11 cellular contexts compared by ENCODE assay signal in genomic region chr12:124279315-124279714, GRCh38. TPM values are rescaled to one million over a fixed set of nuclear protein-coding genes. Genes with fewer than 3 reads are reported as not detected.
"Had no signal": no experiment of that assay in that cellular context is flagged by ENCODE, and none has a peak within 500 bp of the region (broad histone marks: within the 10 kb centered on the region; RNA-seq: fewer than 3 reads in every experiment).

No MANE protein-coding gene starts in this region.

- H3K4me3 ChIP-seq: colonic mucosa, left ventricle myocardium inferior, right atrium auricular region had no signal

- H3K36me3 ChIP-seq: colonic mucosa, left ventricle myocardium inferior, right atrium auricular region had no signal

- H3K9me3 ChIP-seq: colonic mucosa, right atrium auricular region had no signal

- DNase-seq: activated CD4-positive, alpha-beta memory T cell treated with anti-CD3 and anti-CD28 coated beads, Interleukin-2, amount 10 ng/mL, durations not matched to agents 7 days and 5 days; activated CD4-positive, alpha-beta T cell treated with anti-CD3 and anti-CD28 coated beads for 36 hours; activated naive CD8-positive, alpha-beta T cell treated with anti-CD3 and anti-CD28 coated beads, Interleukin-2, amount 10 ng/mL, durations not matched to agents 7 days and 5 days; activated T-cell treated with anti-CD3 and anti-CD28 coated beads, Interleukin-2, amount 50 U/mL, for 72 hours; aorta; colonic mucosa; left ventricle myocardium inferior; T-cell; T1000 had no signal

- H3K27me3 ChIP-seq: colonic mucosa had no signal

- H3K4me1 ChIP-seq: colonic mucosa had no signal

- H3K27ac ChIP-seq: colonic mucosa, left ventricle myocardium inferior, right atrium auricular region had no signal

- ATAC-seq: activated CD4-positive, alpha-beta T cell treated with anti-CD3 and anti-CD28 coated beads for 36 hours; activated T-cell treated with anti-CD3 and anti-CD28 coated beads, Interleukin-2, amount 50 U/mL, for 72 hours; stimulated activated effector memory CD8-positive, alpha-beta T cell treated with anti-CD3 and anti-CD28 coated beads, Interleukin-12 subunit alpha, Interleukin-12 subunit beta, amount 100 ng/mL, for 72 hours; T-cell had no signal

RNA-seq across cellular contexts. Expression of gene RFLNA, which starts 15.6 kb away (rescaled TPM):
- total RNA-seq: activated CD4-positive, alpha-beta memory T cell treated with anti-CD3 and anti-CD28 coated beads, Interleukin-2, amount 10 ng/mL, durations not matched to agents 7 days and 5 days; activated CD4-positive, alpha-beta T cell treated with anti-CD3 and anti-CD28 coated beads for 36 hours; activated naive CD8-positive, alpha-beta T cell treated with anti-CD3 and anti-CD28 coated beads, Interleukin-2, amount 10 ng/mL, durations not matched to agents 7 days and 5 days; activated T-cell treated with anti-CD3 and anti-CD28 coated beads, Interleukin-2, amount 50 U/mL, for 72 hours; T-cell had no signal
